ENCODE assay signal across 1 cellular context in the genomic region with DNA sequence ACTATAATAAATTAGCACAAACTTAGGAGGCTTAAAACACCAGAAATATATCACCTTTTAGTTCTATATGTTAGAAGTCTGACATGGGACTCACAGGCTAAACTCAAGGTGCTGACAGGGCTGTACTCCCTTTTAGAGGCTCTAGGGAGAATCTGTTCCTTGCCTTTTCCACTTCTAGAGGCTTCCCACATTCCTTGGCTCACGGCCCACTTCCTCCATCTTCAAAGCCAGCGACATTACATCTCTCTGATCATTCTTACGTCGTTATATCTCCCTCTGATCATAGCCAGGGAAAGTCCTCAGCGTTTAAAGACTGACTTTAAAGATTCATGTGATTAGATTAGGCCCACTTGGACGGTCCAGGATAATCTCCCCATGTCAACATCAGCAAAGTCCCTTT.
TF ChIP-seq lines count a peak whose summit lies in the region.

No MANE protein-coding gene starts in this region.

TF ChIP-seq in K562, 482 proteins besides CTCF, POLR2A, EP300 and RAD21 (continued from another document):
- TF ChIP-seq ZKSCAN8 (CRISPR knock-in tag; IDR thresholded peaks at IDR 0.05) (no peak), GATAD2B (IDR thresholded peaks at IDR 0.05; ENCODE audit: borderline replicate concordance) (no peak), PTRF (tag; IDR thresholded peaks at IDR 0.05) (no peak), RFX1 (IDR thresholded peaks at IDR 0.05) (no peak), NCOA4 (IDR thresholded peaks at IDR 0.05; ENCODE audit: partially characterized antibody) (no peak), CBX1 (IDR thresholded peaks at IDR 0.05; ENCODE audit: low read depth) (no peak), ZNF197 (CRISPR knock-in tag; IDR thresholded peaks at IDR 0.05; ENCODE audit: low read depth) (no peak), ZNF668 (CRISPR knock-in tag; IDR thresholded peaks at IDR 0.05) (no peak)
- TF ChIP-seq, protein P1, sequence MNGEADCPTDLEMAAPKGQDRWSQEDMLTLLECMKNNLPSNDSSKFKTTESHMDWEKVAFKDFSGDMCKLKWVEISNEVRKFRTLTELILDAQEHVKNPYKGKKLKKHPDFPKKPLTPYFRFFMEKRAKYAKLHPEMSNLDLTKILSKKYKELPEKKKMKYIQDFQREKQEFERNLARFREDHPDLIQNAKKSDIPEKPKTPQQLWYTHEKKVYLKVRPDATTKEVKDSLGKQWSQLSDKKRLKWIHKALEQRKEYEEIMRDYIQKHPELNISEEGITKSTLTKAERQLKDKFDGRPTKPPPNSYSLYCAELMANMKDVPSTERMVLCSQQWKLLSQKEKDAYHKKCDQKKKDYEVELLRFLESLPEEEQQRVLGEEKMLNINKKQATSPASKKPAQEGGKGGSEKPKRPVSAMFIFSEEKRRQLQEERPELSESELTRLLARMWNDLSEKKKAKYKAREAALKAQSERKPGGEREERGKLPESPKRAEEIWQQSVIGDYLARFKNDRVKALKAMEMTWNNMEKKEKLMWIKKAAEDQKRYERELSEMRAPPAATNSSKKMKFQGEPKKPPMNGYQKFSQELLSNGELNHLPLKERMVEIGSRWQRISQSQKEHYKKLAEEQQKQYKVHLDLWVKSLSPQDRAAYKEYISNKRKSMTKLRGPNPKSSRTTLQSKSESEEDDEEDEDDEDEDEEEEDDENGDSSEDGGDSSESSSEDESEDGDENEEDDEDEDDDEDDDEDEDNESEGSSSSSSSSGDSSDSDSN (IDR thresholded peaks at IDR 0.05; ENCODE audit: borderline replicate concordance in 1 of 2, low read depth in 2 of 2, low read length in 2 of 2) = no peak
- TF ChIP-seq, protein P2, sequence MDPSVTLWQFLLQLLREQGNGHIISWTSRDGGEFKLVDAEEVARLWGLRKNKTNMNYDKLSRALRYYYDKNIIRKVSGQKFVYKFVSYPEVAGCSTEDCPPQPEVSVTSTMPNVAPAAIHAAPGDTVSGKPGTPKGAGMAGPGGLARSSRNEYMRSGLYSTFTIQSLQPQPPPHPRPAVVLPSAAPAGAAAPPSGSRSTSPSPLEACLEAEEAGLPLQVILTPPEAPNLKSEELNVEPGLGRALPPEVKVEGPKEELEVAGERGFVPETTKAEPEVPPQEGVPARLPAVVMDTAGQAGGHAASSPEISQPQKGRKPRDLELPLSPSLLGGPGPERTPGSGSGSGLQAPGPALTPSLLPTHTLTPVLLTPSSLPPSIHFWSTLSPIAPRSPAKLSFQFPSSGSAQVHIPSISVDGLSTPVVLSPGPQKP (CRISPR knock-in tag; IDR thresholded peaks at IDR 0.05) = no peak
